Comparison of ENCODE assay signal across 9 cellular contexts in the genomic region with DNA sequence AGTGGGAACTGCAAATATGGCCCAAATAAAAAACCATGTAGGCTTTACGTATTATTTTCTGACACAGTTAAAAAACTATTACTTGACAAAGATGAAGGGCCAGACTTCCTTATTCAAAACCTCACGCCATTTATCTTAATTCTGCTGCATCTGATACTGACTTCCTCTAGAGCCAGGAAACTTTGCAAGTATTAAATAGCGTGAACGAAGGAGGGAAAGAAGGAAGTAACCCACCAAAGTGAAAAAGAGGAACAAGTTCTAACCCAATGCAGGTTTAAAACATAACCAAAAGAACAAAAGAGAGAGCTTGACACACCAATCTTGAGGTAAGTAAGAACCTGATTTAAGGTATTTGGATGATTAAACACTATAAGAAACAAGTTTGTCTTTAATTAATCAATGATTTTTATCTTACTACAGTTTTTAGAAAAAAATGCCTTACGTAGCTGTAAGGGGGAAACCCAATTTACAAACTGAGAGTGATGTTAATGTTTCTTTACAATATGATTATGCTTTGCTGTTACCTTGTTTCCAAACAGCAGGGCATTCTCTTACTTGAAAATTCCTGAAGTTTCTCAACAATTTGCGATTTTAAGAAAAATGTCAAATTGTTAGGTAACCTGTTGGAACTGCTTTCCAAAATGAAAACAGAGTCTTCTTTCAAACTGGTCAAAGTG. TPM values are rescaled to one million over a fixed set of nuclear protein-coding genes. Genes with fewer than 3 reads are reported as not detected.
DNase-seq lines count a peak whose midpoint lies in the region; ATAC-seq lines count a peak whose summit lies in the region.
"Had no signal": no experiment of that assay in that cellular context is flagged by ENCODE, and none has a peak within 500 bp of the region (broad histone marks: within the 10 kb centered on the region; RNA-seq: fewer than 3 reads in every experiment).

TSS of gene GAPT (plus strand) at position 220 of the 677 bp plus-strand sequence. CDS start 3,102 bp downstream, outside the sequence.

- peak within 1 kb of the TSS; percentile 74 to 98 (median 90) for H3K4me3 Mint-ChIP-seq in naive B cell
- H3K4me3 Mint-ChIP-seq in activated CD8-positive, alpha-beta memory T cell treated with anti-CD3 and anti-CD28 coated beads, Interleukin-2, amount 10 ng/mL, durations not matched to agents 7 days and 5 days: no peak within 1 kb of the TSS

- in situ Hi-C loops in G401 (cut with HindIII; ENCODE audit: low sequenced_read_pairs): no loop called here

- peak; percentile 73 to 99 for DNase-seq in NOMO-1 (lab: John Stamatoyannopoulos, UW; ENCODE audit: unreplicated experiment in 2 of 2)
- DNase-seq in naive B cell: peak; percentile 81
- no peak for DNase-seq in G401 (ENCODE audit: low spot score)
- no peak for DNase-seq in NCI-H82 (lab: John Stamatoyannopoulos, UW)
- DNase-seq in activated CD8-positive, alpha-beta memory T cell treated with anti-CD3 and anti-CD28 coated beads, Interleukin-2, amount 10 ng/mL, durations not matched to agents 7 days and 5 days: no peak
- DNase-seq in caudate nucleus (lab: John Stamatoyannopoulos, UW): no peak

- peaks cover 0 to 17% (median 10%) of the 10 kb centered on the region in 7 donors for H3K9me3 Mint-ChIP-seq in naive B cell
- no peaks in the 10 kb centered on the region for H3K9me3 Mint-ChIP-seq in activated CD8-positive, alpha-beta memory T cell treated with anti-CD3 and anti-CD28 coated beads, Interleukin-2, amount 10 ng/mL, durations not matched to agents 7 days and 5 days (ENCODE audit: low read depth)

- H3K27ac ChIP-seq in caudate nucleus (ENCODE audit: low read depth, low read length): no peak within 1 kb of the TSS

- ATAC-seq in GM18909 (IDR thresholded peaks at IDR 0.05; ENCODE audit: poor library complexity, unreplicated experiment): peak; percentile 80
- ATAC-seq in HG02885 (IDR thresholded peaks at IDR 0.05; ENCODE audit: poor library complexity, unreplicated experiment): peak; percentile 89
- ATAC-seq in naive B cell (ENCODE audit: low read depth in 2 of 2): peak; percentile 93 to 95
- no peak for ATAC-seq in activated CD8-positive, alpha-beta memory T cell treated with anti-CD3 and anti-CD28 coated beads, Interleukin-2, amount 10 ng/mL, durations not matched to agents 7 days and 5 days

- peak within 1 kb of the TSS; percentile 82 to 96 (median 90) for H3K27ac Mint-ChIP-seq in naive B cell
- H3K27ac Mint-ChIP-seq in activated CD8-positive, alpha-beta memory T cell treated with anti-CD3 and anti-CD28 coated beads, Interleukin-2, amount 10 ng/mL, durations not matched to agents 7 days and 5 days: no peak within 1 kb of the TSS

- no peaks in the 10 kb centered on the region for H3K27me3 Mint-ChIP-seq in naive B cell
- peaks cover 17% of the 10 kb centered on the region for H3K27me3 Mint-ChIP-seq in activated CD8-positive, alpha-beta memory T cell treated with anti-CD3 and anti-CD28 coated beads, Interleukin-2, amount 10 ng/mL, durations not matched to agents 7 days and 5 days

- CTCF ChIA-PET in activated CD8-positive, alpha-beta memory T cell treated with anti-CD3 and anti-CD28 coated beads, Interleukin-2, amount 10 ng/mL, durations not matched to agents 7 days and 5 days (lab: Charles Lee): no interaction called here

- peaks cover 32 to 38% of the 10 kb centered on the region in 2 donors for H3K36me3 Mint-ChIP-seq in naive B cell
- no peaks in the 10 kb centered on the region for H3K36me3 Mint-ChIP-seq in activated CD8-positive, alpha-beta memory T cell treated with anti-CD3 and anti-CD28 coated beads, Interleukin-2, amount 10 ng/mL, durations not matched to agents 7 days and 5 days

- peaks cover 42 to 53% (median 52%) of the 10 kb centered on the region in 3 donors for H3K4me1 Mint-ChIP-seq in naive B cell
- H3K4me1 Mint-ChIP-seq in activated CD8-positive, alpha-beta memory T cell treated with anti-CD3 and anti-CD28 coated beads, Interleukin-2, amount 10 ng/mL, durations not matched to agents 7 days and 5 days: no peaks in the 10 kb centered on the region

RNA-seq across cellular contexts. Expression of gene GAPT, which starts in this region (rescaled TPM):
- polyA plus RNA-seq in naive B cell (ENCODE audit: low read depth in 6 of 6): 100 to 1,000 TPM; 308 to 432 (median 350) TPM
- total RNA-seq in G401 (2014; rRNA removed; shearing (Covaris generic)): not detected in 2 replicates
- not detected for total RNA-seq in activated CD8-positive, alpha-beta memory T cell treated with anti-CD3 and anti-CD28 coated beads, Interleukin-2, amount 10 ng/mL, durations not matched to agents 7 days and 5 days
- polyA plus RNA-seq: keratinocyte had no signal

Comparison
In these comparisons a context has a peak if more than half of its experiments do, and no peak if none do; other contexts are left out.
1. DNase-seq: peak in NOMO-1 (2 of 2) and naive B cell (single experiment); none in G401 (single experiment), NCI-H82 (single experiment), activated CD8-positive, alpha-beta memory T cell treated with anti-CD3 and anti-CD28 coated beads, Interleukin-2, amount 10 ng/mL, durations not matched to agents 7 days and 5 days (single experiment) and caudate nucleus (0 of 61).